ENCODE assay signal across 11 cellular contexts in the genomic region with DNA sequence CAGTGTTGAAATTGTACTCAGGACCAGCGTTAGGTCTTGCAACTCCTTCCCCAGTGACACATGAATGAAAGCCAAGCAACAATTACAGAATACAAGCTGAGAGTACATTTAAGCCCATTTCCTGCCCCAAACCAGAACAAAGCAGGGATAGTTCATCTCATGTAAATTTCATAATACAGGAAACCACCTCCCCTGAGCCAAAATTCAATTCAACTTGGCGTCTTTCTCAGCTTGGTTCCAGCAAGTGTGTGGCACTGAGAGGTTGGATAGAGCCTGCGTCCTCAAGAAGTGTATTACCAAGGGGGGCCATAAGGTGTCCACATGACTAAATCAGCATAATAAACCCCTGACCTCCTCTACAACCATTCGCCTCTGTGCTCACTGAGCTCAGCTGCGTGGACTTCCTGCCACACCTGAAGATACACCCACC.
DNase-seq lines count a peak whose midpoint lies in the region; ATAC-seq, FAIRE-seq and TF ChIP-seq lines count a peak whose summit lies in the region.
"Had no signal": no experiment of that assay in that cellular context is flagged by ENCODE, and none has a peak within 500 bp of the region (broad histone marks: within the 10 kb centered on the region; RNA-seq: fewer than 3 reads in every experiment).

No MANE protein-coding gene starts in this region.

- in situ Hi-C loops in HepG2 (cut with HindIII; ENCODE audit: extremely low pct_ligation_motif_present, low pct_unique_long_range_greater_than_20kb): no loop called here

- TF ChIP-seq CTCF in OCI-LY7 (conservative IDR thresholded peaks at IDR 0.05; ENCODE audit: low read length): no peak
- TF ChIP-seq CTCF in HepG2 (CRISPR knock-in tag; IDR thresholded peaks at IDR 0.05): no peak

- peaks cover 12% of the 10 kb centered on the region for H3K4me1 ChIP-seq in OCI-LY7 (ENCODE audit: insufficient read depth, low read length, poor library complexity, severe bottlenecking)
- peaks cover 31% of the 10 kb centered on the region for H3K4me1 ChIP-seq in HepG2 (ENCODE audit: insufficient read depth, low read length)
- H3K4me1 ChIP-seq: HAP-1 had no signal

- 64% methylated on average over 4 of the region's 5 CpGs for WGBS in HepG2 (ENCODE audit: low lambda C conversion rate)

- no peaks in the 10 kb centered on the region for H3K9me2 ChIP-seq in OCI-LY7 (ENCODE audit: insufficient read depth, low read length)

- DNase-seq in COLO829 (ENCODE audit: low spot score): peak; percentile 12
- DNase-seq in OCI-LY7 (ENCODE audit: low spot score): peak; percentile 21
- DNase-seq in HepG2 (ENCODE audit: low spot score): no peak
- no peak for DNase-seq in OCI-M2 (lab: John Stamatoyannopoulos, UW; ENCODE audit: unreplicated experiment)
- no peak for DNase-seq in NCI-H1105 (lab: John Stamatoyannopoulos, UW)
- DNase-seq in iPS-NIHi11 (ENCODE audit: low spot score): no peak

- no peaks in the 10 kb centered on the region for H3K27me3 Mint-ChIP-seq in activated naive CD8-positive, alpha-beta T cell

- H3K79me2 ChIP-seq in OCI-LY7 (ENCODE audit: insufficient read depth, low read depth, low read length): no peaks in the 10 kb centered on the region
- no peaks in the 10 kb centered on the region for H3K79me2 ChIP-seq in HepG2 (ENCODE audit: insufficient read depth, low read length)

- ATAC-seq in HepG2: peak; percentile 37; the same call in 1 of the 3 replicates
- ATAC-seq in HG03196 (IDR thresholded peaks at IDR 0.05; ENCODE audit: unreplicated experiment): no peak

- H3K27ac ChIP-seq in OCI-LY7 (ENCODE audit: low read depth, low read length, poor library complexity, severe bottlenecking): no peak overlapping the region
- no peak overlapping the region for H3K27ac ChIP-seq in HepG2 (ENCODE audit: extremely low read length, insufficient read depth, low read length)
- H3K27ac ChIP-seq: HL-60 had no signal

- TF ChIP-seq RAD21 in HepG2 (CRISPR knock-in tag; IDR thresholded peaks at IDR 0.05): no peak

- no TSS peak for BruUV-seq in OCI-LY7 (replicated peaks; lab: Mats Ljungman, UMichigan)
- no TSS peak for BruUV-seq in HepG2 (replicated peaks; lab: Mats Ljungman, UMichigan)

- H2AFZ ChIP-seq in OCI-LY7 (ENCODE audit: low read length): no peak overlapping the region
- no peak overlapping the region for H2AFZ ChIP-seq in HepG2 (ENCODE audit: low read length)

- TF ChIP-seq POLR2A in HepG2 (IDR thresholded peaks at IDR 0.05; ENCODE audit: insufficient read depth in 1 of 2, low read depth in 2 of 2, low read length in 2 of 2): no peak

- POLR2A ChIA-PET in OCI-LY7 (lab: Charles Lee) (interaction anchor here (1.4 kb wide), 1 partner anchor 10 kb away, joined by 3 read pairs; no protein-coding TSS in a partner anchor), HepG2 (lab: Yijun Ruan, JAX) (no interaction called here)

- peak overlapping the region; percentile 93 for H3K27ac Mint-ChIP-seq in activated naive CD8-positive, alpha-beta T cell
- H3K27ac Mint-ChIP-seq: nephron had no signal

- H3K9me3 Mint-ChIP-seq in activated naive CD8-positive, alpha-beta T cell (ENCODE audit: low read depth): no peaks in the 10 kb centered on the region
- H3K9me3 Mint-ChIP-seq: nephron had no signal

- no peak for TF ChIP-seq EP300 in HepG2 (IDR thresholded peaks at IDR 0.05; ENCODE audit: low read depth in 2 of 2, low read length in 2 of 2)
- no peak for TF ChIP-seq EP300 in HepG2 (CRISPR knock-in tag; IDR thresholded peaks at IDR 0.05; ENCODE audit: borderline replicate concordance)

- H3K4me2 ChIP-seq in OCI-LY7 (ENCODE audit: low read length) (no peak overlapping the region), HepG2 (ENCODE audit: low read depth, low read length) (no peak overlapping the region)

- no peak for FAIRE-seq in HepG2 (lab: Jason Lieb, UNC)

- no peaks in the 10 kb centered on the region for H3K36me3 Mint-ChIP-seq in activated naive CD8-positive, alpha-beta T cell

- H3K9ac ChIP-seq in HepG2 (ENCODE audit: insufficient read depth, low read depth, low read length): no peak overlapping the region

- H3K36me3 ChIP-seq in OCI-LY7 (ENCODE audit: insufficient read depth, low read length) (no peaks in the 10 kb centered on the region), HepG2 (replicated peaks in 1 of 2; ENCODE audit: control insufficient read depth in 1 of 2, insufficient read depth in 2 of 2, low read length in 2 of 2) (no peaks in the 10 kb centered on the region)
- H3K36me3 ChIP-seq: HAP-1 had no signal

- H4K20me1 ChIP-seq in OCI-LY7 (ENCODE audit: insufficient read depth, low read length): no peaks in the 10 kb centered on the region
- no peaks in the 10 kb centered on the region for H4K20me1 ChIP-seq in HepG2 (ENCODE audit: insufficient read depth, low read length)

- H3K4me3 ChIP-seq in OCI-LY7 (ENCODE audit: low read depth, low read length, poor library complexity, severe bottlenecking) (no peak overlapping the region), HepG2 (replicated peaks in 1 of 3; ENCODE audit: insufficient read depth in 1 of 3, low read depth in 2 of 3, low read length in 3 of 3) (no peak overlapping the region)
- H3K4me3 ChIP-seq: HAP-1 had no signal

- 0 out of 5 replicates have a peak, but pooled peaks cover 0 to 1% of the 10 kb centered on the region in 2 experiments for H3K27me3 ChIP-seq in HepG2 (ENCODE audit: control insufficient read depth in 1 of 2, insufficient read depth in 2 of 2, low read length in 2 of 2)

- H3K4me3 Mint-ChIP-seq in activated naive CD8-positive, alpha-beta T cell: peak overlapping the region; percentile 71
- H3K4me3 Mint-ChIP-seq: nephron had no signal

- peaks cover 75% of the 10 kb centered on the region for H3K4me1 Mint-ChIP-seq in activated naive CD8-positive, alpha-beta T cell (ENCODE audit: low read depth)

- intact Hi-C loops in OCI-LY7 (cut with micrococcal nuclease; ENCODE audit: unreplicated experiment) (no loop called here), HepG2 (cut with micrococcal nuclease; ENCODE audit: unreplicated experiment) (no loop called here)

- no peaks in the 10 kb centered on the region for H3K9me3 ChIP-seq in OCI-LY7 (ENCODE audit: low read length)
- H3K9me3 ChIP-seq in HepG2 (ENCODE audit: low read length): no peaks in the 10 kb centered on the region
- H3K9me3 ChIP-seq: HAP-1 had no signal

- CTCF ChIA-PET in OCI-LY7 (lab: Charles Lee; ENCODE audit: unreplicated experiment) (no interaction called here), HepG2 (lab: Yijun Ruan, JAX; ENCODE audit: low intra/inter-chr PET ratio, low total read pairs) (no interaction called here)

TF ChIP-seq in HepG2, 621 proteins besides CTCF, POLR2A, EP300 and RAD21 (continues in another document):
- no peak for TF ChIP-seq TRAFD1 (CRISPR knock-in tag; IDR thresholded peaks at IDR 0.05; ENCODE audit: borderline replicate concordance)
- TF ChIP-seq, protein P1, sequence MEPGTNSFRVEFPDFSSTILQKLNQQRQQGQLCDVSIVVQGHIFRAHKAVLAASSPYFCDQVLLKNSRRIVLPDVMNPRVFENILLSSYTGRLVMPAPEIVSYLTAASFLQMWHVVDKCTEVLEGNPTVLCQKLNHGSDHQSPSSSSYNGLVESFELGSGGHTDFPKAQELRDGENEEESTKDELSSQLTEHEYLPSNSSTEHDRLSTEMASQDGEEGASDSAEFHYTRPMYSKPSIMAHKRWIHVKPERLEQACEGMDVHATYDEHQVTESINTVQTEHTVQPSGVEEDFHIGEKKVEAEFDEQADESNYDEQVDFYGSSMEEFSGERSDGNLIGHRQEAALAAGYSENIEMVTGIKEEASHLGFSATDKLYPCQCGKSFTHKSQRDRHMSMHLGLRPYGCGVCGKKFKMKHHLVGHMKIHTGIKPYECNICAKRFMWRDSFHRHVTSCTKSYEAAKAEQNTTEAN (CRISPR knock-in tag; conservative IDR thresholded peaks at IDR 0.05): no peak

Comparison
In these comparisons a context has a peak if more than half of its experiments do, and no peak if none do; other contexts are left out.
1. DNase-seq: peak in COLO829 (single experiment) and OCI-LY7 (single experiment); none in HepG2 (single experiment), OCI-M2 (single experiment), NCI-H1105 (single experiment) and iPS-NIHi11 (single experiment).